Comparison of ENCODE assay signal across 11 cellular contexts in the genomic region with DNA sequence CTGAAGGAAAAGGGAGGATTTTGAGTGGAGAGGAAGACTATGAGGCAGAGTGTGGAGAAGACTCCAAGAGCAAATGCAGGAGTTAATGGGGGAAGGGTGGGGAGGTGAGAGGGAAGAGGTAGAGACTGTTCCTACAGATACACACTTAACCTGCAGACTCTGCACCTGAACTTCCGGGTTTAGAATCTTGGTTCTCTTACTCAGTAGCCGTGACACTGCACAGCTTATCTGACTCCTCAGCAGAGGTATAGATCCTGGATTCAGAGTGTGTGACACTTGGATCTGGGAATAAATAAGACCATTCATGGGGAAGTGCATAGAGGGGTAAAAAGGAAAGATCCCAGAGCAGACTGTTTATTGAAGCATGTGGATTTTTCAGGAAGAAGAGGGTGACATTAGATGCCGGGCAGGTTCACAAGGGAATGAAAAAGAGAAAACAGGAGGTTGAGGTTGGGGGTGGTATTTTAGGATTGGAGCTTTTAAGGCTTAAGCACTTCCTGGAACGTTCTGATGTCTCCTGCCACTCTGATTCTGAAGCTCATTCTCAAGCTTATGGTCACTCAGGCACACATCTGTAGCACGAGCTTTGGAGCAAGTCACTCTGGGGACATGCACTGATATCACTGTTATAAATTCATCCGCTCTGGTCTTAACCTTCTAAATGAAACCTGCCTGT. TPM values are rescaled to one million over a fixed set of nuclear protein-coding genes. Genes with fewer than 3 reads are reported as not detected.
DNase-seq lines count a peak whose midpoint lies in the region; ATAC-seq, FAIRE-seq and TF ChIP-seq lines count a peak whose summit lies in the region.
"Had no signal": no experiment of that assay in that cellular context is flagged by ENCODE, and none has a peak within 500 bp of the region (broad histone marks: within the 10 kb centered on the region; RNA-seq: fewer than 3 reads in every experiment).

No MANE protein-coding gene starts in this region.

- H3K4me1 ChIP-seq in upper lobe of right lung = peaks cover 15% of the 10 kb centered on the region
- H3K4me1 ChIP-seq: body of pancreas had no signal

- intact Hi-C loops in activated naive CD4-positive, alpha-beta T cell treated with anti-CD3 and anti-CD28 coated beads for 36 hours (cut with micrococcal nuclease) = no loop called here
- intact Hi-C loops in upper lobe of right lung (cut with DNase I) = no loop called here

- H3K27ac ChIP-seq in upper lobe of right lung = no peak overlapping the region
- H3K27ac ChIP-seq: body of pancreas, hepatocyte had no signal

- no peak overlapping the region for H3K4me3 Mint-ChIP-seq in activated naive CD4-positive, alpha-beta T cell treated with anti-CD3 and anti-CD28 coated beads for 36 hours
- no peak overlapping the region for H3K4me3 Mint-ChIP-seq in activated naive CD8-positive, alpha-beta T cell treated with anti-CD3 and anti-CD28 coated beads for 36 hours

- H3K9me3 Mint-ChIP-seq in activated naive CD4-positive, alpha-beta T cell treated with anti-CD3 and anti-CD28 coated beads, Interleukin-2, amount 50 U/mL, for 72 hours = no peaks in the 10 kb centered on the region
- H3K9me3 Mint-ChIP-seq in activated naive CD4-positive, alpha-beta T cell treated with anti-CD3 and anti-CD28 coated beads for 36 hours = no peaks in the 10 kb centered on the region
- peaks cover 4% of the 10 kb centered on the region for H3K9me3 Mint-ChIP-seq in activated naive CD8-positive, alpha-beta T cell treated with anti-CD3 and anti-CD28 coated beads for 36 hours

- H3K4me3 ChIP-seq in upper lobe of right lung = no peak overlapping the region
- H3K4me3 ChIP-seq: body of pancreas, hepatocyte had no signal

- H3K4me1 Mint-ChIP-seq in activated naive CD4-positive, alpha-beta T cell treated with anti-CD3 and anti-CD28 coated beads for 36 hours (ENCODE audit: low read depth) = peaks cover 28% of the 10 kb centered on the region
- peaks cover 30% of the 10 kb centered on the region for H3K4me1 Mint-ChIP-seq in activated naive CD8-positive, alpha-beta T cell treated with anti-CD3 and anti-CD28 coated beads for 36 hours

- peaks cover 7 to 24% of the 10 kb centered on the region in 2 donors for H3K36me3 Mint-ChIP-seq in activated naive CD4-positive, alpha-beta T cell treated with anti-CD3 and anti-CD28 coated beads, Interleukin-2, amount 50 U/mL, for 72 hours
- H3K36me3 Mint-ChIP-seq in activated naive CD4-positive, alpha-beta T cell treated with anti-CD3 and anti-CD28 coated beads for 36 hours (ENCODE audit: low read depth) = peaks cover 28% of the 10 kb centered on the region
- H3K36me3 Mint-ChIP-seq in activated naive CD8-positive, alpha-beta T cell treated with anti-CD3 and anti-CD28 coated beads for 36 hours = peaks cover 31% of the 10 kb centered on the region

- CTCF ChIA-PET in activated naive CD4-positive, alpha-beta T cell treated with anti-CD3 and anti-CD28 coated beads for 36 hours (lab: Charles Lee) = interaction anchor here (0.9 to 1.1 kb wide), 2 partner anchors 34 to 155 kb away, joined by 3 read pairs; no protein-coding TSS in a partner anchor

- H3K27me3 Mint-ChIP-seq in activated naive CD4-positive, alpha-beta T cell treated with anti-CD3 and anti-CD28 coated beads for 36 hours (ENCODE audit: low read depth) = no peaks in the 10 kb centered on the region
- H3K27me3 Mint-ChIP-seq in activated naive CD8-positive, alpha-beta T cell treated with anti-CD3 and anti-CD28 coated beads for 36 hours = no peaks in the 10 kb centered on the region

- no peak for DNase-seq in activated naive CD4-positive, alpha-beta T cell treated with anti-CD3 and anti-CD28 coated beads, Interleukin-2, amount 50 U/mL, for 72 hours (ENCODE audit: low spot score in 2 of 2)
- no peak for DNase-seq in activated naive CD4-positive, alpha-beta T cell treated with anti-CD3 and anti-CD28 coated beads for 36 hours
- DNase-seq in M059J (ENCODE audit: low read depth) = peak; percentile 33
- no peak for DNase-seq in activated naive CD8-positive, alpha-beta T cell treated with anti-CD3 and anti-CD28 coated beads for 36 hours
- no peak for DNase-seq in upper lobe of right lung
- DNase-seq in NAMALWA (ENCODE audit: low spot score) = no peak
- DNase-seq in OCI-M2 (lab: John Stamatoyannopoulos, UW; ENCODE audit: unreplicated experiment) = no peak
- no peak for DNase-seq in H54 (ENCODE audit: insufficient read length, low spot score)
- DNase-seq: AML-193, body of pancreas had no signal

- peak overlapping the region; percentile 41 to 67 for H3K27ac Mint-ChIP-seq in activated naive CD4-positive, alpha-beta T cell treated with anti-CD3 and anti-CD28 coated beads, Interleukin-2, amount 50 U/mL, for 72 hours
- H3K27ac Mint-ChIP-seq in activated naive CD4-positive, alpha-beta T cell treated with anti-CD3 and anti-CD28 coated beads for 36 hours = no peak overlapping the region
- H3K27ac Mint-ChIP-seq in activated naive CD8-positive, alpha-beta T cell treated with anti-CD3 and anti-CD28 coated beads for 36 hours = peak overlapping the region; percentile 30

- H3K36me3 ChIP-seq in upper lobe of right lung = peaks cover 15% of the 10 kb centered on the region

- no peak for TF ChIP-seq CTCF in upper lobe of right lung (IDR thresholded peaks at IDR 0.05)

- ATAC-seq in activated naive CD4-positive, alpha-beta T cell treated with anti-CD3 and anti-CD28 coated beads, Interleukin-2, amount 50 U/mL, for 72 hours = peak; percentile 18 to 48
- ATAC-seq in upper lobe of right lung = peak; percentile 13
- ATAC-seq: body of pancreas had no signal

- no peak for FAIRE-seq in H54 (lab: Jason Lieb, UNC)

- no peaks in the 10 kb centered on the region for H3K9me3 ChIP-seq in upper lobe of right lung
- H3K9me3 ChIP-seq: body of pancreas had no signal

- H3K27me3 ChIP-seq in upper lobe of right lung = no peaks in the 10 kb centered on the region
- H3K27me3 ChIP-seq: body of pancreas, hepatocyte had no signal

- TF ChIP-seq POLR2A in H54 (IDR thresholded peaks at IDR 0.05; ENCODE audit: low read depth, low read length) = no peak

RNA-seq across cellular contexts. Expression of a gene that starts 5.7 kb away (rescaled TPM):
- 10 to 100 TPM in 1 of 2 donors, 1 to 10 TPM in 1; 2.0 to 22.6 TPM for total RNA-seq in activated naive CD4-positive, alpha-beta T cell treated with anti-CD3 and anti-CD28 coated beads, Interleukin-2, amount 50 U/mL, for 72 hours
- 1 to 10 TPM; 4.5 to 5.1 TPM for total RNA-seq in activated naive CD4-positive, alpha-beta T cell treated with anti-CD3 and anti-CD28 coated beads for 36 hours
- total RNA-seq in M059J (2014; rRNA removed; shearing (Covaris generic)) = 0.96 and 4.6 TPM in 2 replicates
- total RNA-seq in activated naive CD8-positive, alpha-beta T cell treated with anti-CD3 and anti-CD28 coated beads for 36 hours = 10 to 100 TPM; 12.9 to 13.4 TPM
- 6.4 TPM for total RNA-seq in upper lobe of right lung
